In genomic region chr15:65067645-65068416, GRCh38 we compare ENCODE assay signal across 9 cellular contexts. TPM values are rescaled to one million over a fixed set of nuclear protein-coding genes. Genes with fewer than 3 reads are reported as not detected.
DNase-seq lines count a peak whose midpoint lies in the region; ATAC-seq lines count a peak whose summit lies in the region.
"Had no signal": no experiment of that assay in that cellular context is flagged by ENCODE, and none has a peak within 500 bp of the region (broad histone marks: within the 10 kb centered on the region; RNA-seq: fewer than 3 reads in every experiment).

Gene RASL12 (minus strand): TSS chr15:65067991. CDS start chr15:65067835, 156 bp downstream.

- DNase-seq in MG63 (peak; percentile 50), memory B cell (ENCODE audit: low spot score in 2 of 2) (no peak), substantia nigra (lab: John Stamatoyannopoulos, UW) (peak in 5 of 49 donors; percentile 21 to 47 (median 34)), HPDE6-E6E7 (ENCODE audit: extremely low spot score) (no peak)
- DNase-seq in effector CD4-positive, alpha-beta T cell: no peak
- DNase-seq in stimulated activated CD8-positive, alpha-beta memory T cell treated with anti-CD3 and anti-CD28 coated beads, Interleukin-4, amount 100 ng/mL, for 48 hours: no peak
- DNase-seq: NCI-H2081 treated with DMSO at 0.1 percent for 48 hours had no signal

- H3K4me3 ChIP-seq in MG63: peak within 1 kb of the TSS; percentile 42
- peak within 1 kb of the TSS; percentile 47 for H3K4me3 ChIP-seq in ectodermal cell (ENCODE audit: insufficient read depth, low read depth, low read length)

- H3K9me3 Mint-ChIP-seq in memory B cell: no peaks in the 10 kb centered on the region

- ATAC-seq in memory B cell (ENCODE audit: low read depth): no peak
- ATAC-seq in GM19328 (IDR thresholded peaks at IDR 0.05; ENCODE audit: unreplicated experiment): no peak

- H3K27me3 ChIP-seq in MG63 (no peaks in the 10 kb centered on the region), ectodermal cell (ENCODE audit: control insufficient read depth, insufficient read depth, low read length, poor library complexity, severe bottlenecking) (peaks cover 11% of the 10 kb centered on the region)

- 1% methylated on average over 66 of the region's 66 CpGs for WGBS in ectodermal cell, 2 experiments

- H3K36me3 ChIP-seq in MG63 (no peaks in the 10 kb centered on the region), ectodermal cell (ENCODE audit: control insufficient read depth, insufficient read depth, low read length) (no peaks in the 10 kb centered on the region)

- peaks cover 28% of the 10 kb centered on the region for H3K4me1 ChIP-seq in ectodermal cell (ENCODE audit: control insufficient read depth, insufficient read depth, low read length)

- H3K36me3 Mint-ChIP-seq in memory B cell: peaks cover 2% of the 10 kb centered on the region

- H3K4me3 Mint-ChIP-seq in memory B cell: peak within 1 kb of the TSS; percentile 59

- peaks cover 3% of the 10 kb centered on the region for H3K4me1 Mint-ChIP-seq in memory B cell

- no peak within 1 kb of the TSS for H3K27ac Mint-ChIP-seq in memory B cell

- peaks cover 12% of the 10 kb centered on the region for H3K27me3 Mint-ChIP-seq in memory B cell

- no peaks in the 10 kb centered on the region for H3K9me3 ChIP-seq in MG63
- no peaks in the 10 kb centered on the region for H3K9me3 ChIP-seq in ectodermal cell (ENCODE audit: control insufficient read depth, low read length)

- H3K27ac ChIP-seq in ectodermal cell (ENCODE audit: insufficient read depth, low read depth, low read length, poor library complexity, severe bottlenecking) (peak within 1 kb of the TSS; percentile 39), substantia nigra (ENCODE audit: low read depth, low read length, poor library complexity, severe bottlenecking) (peak within 1 kb of the TSS; percentile 55)

RNA-seq across cellular contexts. Expression of gene RASL12, which starts in this region (rescaled TPM):
- 2.7 and 4.7 TPM in 2 replicates for total RNA-seq in MG63 (2014; rRNA removed; shearing (Covaris generic); ENCODE audit: low replicate concordance)
- 9.1 TPM for polyA plus RNA-seq in ectodermal cell (2013, experiment 1 of 4)
- polyA plus RNA-seq in ectodermal cell (2013, experiment 2 of 4): 8.7 TPM
- 7.8 TPM for polyA plus RNA-seq in ectodermal cell (2013, experiment 3 of 4)
- 7.5 TPM for polyA plus RNA-seq in ectodermal cell (2013, experiment 4 of 4)
